8 cellular contexts compared by ENCODE assay signal in the genomic region with DNA sequence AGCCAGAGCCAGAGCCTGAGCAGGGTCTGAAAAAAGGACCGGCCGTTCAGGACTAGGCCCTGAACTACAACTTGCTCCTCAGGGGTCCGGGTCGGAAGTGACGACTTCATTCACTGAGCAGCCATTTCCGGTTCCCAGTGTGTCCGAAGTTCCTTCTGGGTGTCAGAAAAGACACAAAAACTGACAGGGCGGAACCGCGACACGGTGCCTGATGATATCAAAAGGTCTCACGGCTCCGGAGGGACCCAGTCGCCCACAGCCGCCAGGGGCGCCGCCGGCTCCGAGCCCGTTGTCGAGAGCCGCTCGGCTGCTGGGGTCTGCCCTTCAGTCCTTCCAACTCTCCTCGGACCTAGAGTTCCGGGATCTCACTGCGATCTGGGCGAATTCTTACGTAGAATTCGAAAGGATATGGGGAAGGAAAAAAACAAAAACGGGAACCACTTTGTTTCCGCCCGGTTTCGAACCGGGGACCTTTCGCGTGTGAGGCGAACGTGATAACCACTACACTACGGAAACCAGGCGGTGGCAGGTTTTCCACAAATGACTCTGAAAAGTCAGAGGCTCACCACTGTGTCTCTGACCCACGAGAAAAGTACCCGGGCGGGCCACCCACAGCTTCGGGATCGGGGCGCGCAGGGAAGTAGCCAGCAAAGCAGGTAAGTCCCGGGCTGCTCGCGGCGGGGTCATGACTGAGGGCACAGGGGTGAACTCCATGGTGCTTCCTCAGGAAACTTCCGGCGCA. TPM values are rescaled to one million over a fixed set of nuclear protein-coding genes. Genes with fewer than 3 reads are reported as not detected.
DNase-seq lines count a peak whose midpoint lies in the region; ATAC-seq and TF ChIP-seq lines count a peak whose summit lies in the region.

No MANE protein-coding gene starts in this region.

- peaks cover 40 to 44% of the 10 kb centered on the region in 2 donors for H3K4me1 Mint-ChIP-seq in natural killer cell treated with Interleukin-12 subunit alpha and Interleukin-12 subunit beta and Interleukin-15 and Interleukin-18, amount 100 ng/mL, for 72 hours (ENCODE audit: low read depth in 2 of 2)

- peaks cover 3% of the 10 kb centered on the region for H3K9me3 Mint-ChIP-seq in natural killer cell treated with Interleukin-12 subunit alpha and Interleukin-12 subunit beta and Interleukin-15 and Interleukin-18, amount 100 ng/mL, for 72 hours

- TF ChIP-seq CTCF in LNCaP clone FGC (IDR thresholded peaks at IDR 0.05; ENCODE audit: control insufficient read depth, extremely low read depth, insufficient read depth), result 0 out of 2 replicates have a peak, but pooled peaks have one; percentile 5
- TF ChIP-seq CTCF in RWPE1 (conservative IDR thresholded peaks at IDR 0.05; ENCODE audit: low read depth), result peak; percentile 41
- peak; percentile 47 for TF ChIP-seq CTCF in fibroblast of pulmonary artery (IDR thresholded peaks at IDR 0.05; ENCODE audit: low read length, missing control alignments)

- H3K4me3 Mint-ChIP-seq in natural killer cell treated with Interleukin-12 subunit alpha and Interleukin-12 subunit beta and Interleukin-15 and Interleukin-18, amount 100 ng/mL, for 72 hours, result peak overlapping the region; percentile 85

- POLR2A ChIA-PET in RWPE1 (lab: Yijun Ruan, JAX; ENCODE audit: low non-redundant PET), result interaction anchor here (0.5 kb wide), 1 partner anchor 9 kb away, joined by 3 read pairs; no protein-coding TSS in a partner anchor

- H3K4me3 ChIP-seq in LNCaP clone FGC (ENCODE audit: low read depth, low read length) (peak overlapping the region; percentile 64), fibroblast of pulmonary artery (replicated peaks; ENCODE audit: low read depth, low read length) (peak overlapping the region; percentile 86)

- peak overlapping the region; percentile 100 for H3K27ac Mint-ChIP-seq in natural killer cell treated with Interleukin-12 subunit alpha and Interleukin-12 subunit beta and Interleukin-15 and Interleukin-18, amount 100 ng/mL, for 72 hours

- peak; percentile 96 for DNase-seq in ELF-1 (ENCODE audit: low read depth, low spot score)
- peak; percentile 80 for DNase-seq in GOT3 (lab: John Stamatoyannopoulos, UW)
- DNase-seq in LNCaP clone FGC (ENCODE audit: low read depth), result peak; percentile 62
- DNase-seq in RWPE1 (ENCODE audit: low spot score), result peak; percentile 86
- DNase-seq in activated T-helper 9 cell treated with anti-CD3 and anti-CD28 coated beads, Interleukin-2, amount 50 U/mL, for 16 hours (ENCODE audit: low read depth), result peak; percentile 87
- DNase-seq in fibroblast of pulmonary artery (ENCODE audit: low read depth), result peak; percentile 92
- DNase-seq in natural killer cell treated with Interleukin-12 subunit alpha and Interleukin-12 subunit beta and Interleukin-15 and Interleukin-18, amount 100 ng/mL, for 72 hours (ENCODE audit: low spot score), result peak; percentile 92
- DNase-seq in stimulated activated naive CD4-positive, alpha-beta T cell treated with Interleukin-2 at 50 U/mL for 16 hours (lab: John Stamatoyannopoulos, UW), result peak; percentile 87

- ATAC-seq in natural killer cell treated with Interleukin-12 subunit alpha and Interleukin-12 subunit beta and Interleukin-15 and Interleukin-18, amount 100 ng/mL, for 72 hours, result peak; percentile 87 to 89

- H3K27me3 Mint-ChIP-seq in natural killer cell treated with Interleukin-12 subunit alpha and Interleukin-12 subunit beta and Interleukin-15 and Interleukin-18, amount 100 ng/mL, for 72 hours, result no peaks in the 10 kb centered on the region

- CTCF ChIA-PET in RWPE1 (lab: Yijun Ruan, JAX), result interaction anchor here (1.1 kb wide), 2 partner anchors 39 to 41 kb away, joined by 4 to 5 read pairs; no protein-coding TSS in a partner anchor

- H3K36me3 Mint-ChIP-seq in natural killer cell treated with Interleukin-12 subunit alpha and Interleukin-12 subunit beta and Interleukin-15 and Interleukin-18, amount 100 ng/mL, for 72 hours, result no peaks in the 10 kb centered on the region

- peak overlapping the region; percentile 100 for H3K27ac ChIP-seq in RWPE1

RNA-seq across cellular contexts. Expression of gene CFAP126, which starts 31.8 kb away (rescaled TPM):
- not detected for total RNA-seq in natural killer cell treated with Interleukin-12 subunit alpha and Interleukin-12 subunit beta and Interleukin-15 and Interleukin-18, amount 100 ng/mL, for 72 hours

Comparison
In these comparisons a context has a peak if more than half of its experiments do, and no peak if none do; other contexts are left out.
1. Peak in every context shown above with its lines: DNase-seq, ATAC-seq, H3K4me3 ChIP-seq and H3K27ac ChIP-seq.